2 cellular contexts compared by ENCODE assay signal in genomic region chr20:62048346-62048761, GRCh38.
TF ChIP-seq lines count a peak whose summit lies in the region.

No MANE protein-coding gene starts in this region.

TF ChIP-seq in HEK293, 187 proteins besides CTCF, POLR2A, EP300 and RAD21 (continues in another document):
- TF ChIP-seq ZNF362 (tag by site-specific recombination; IDR thresholded peaks at IDR 0.05) (no peak), PATZ1 (tag by site-specific recombination; IDR thresholded peaks at IDR 0.05) (no peak), ZNF488 (tag by site-specific recombination; IDR thresholded peaks at IDR 0.05) (no peak), BCL11B (tag by site-specific recombination; IDR thresholded peaks at IDR 0.05; ENCODE audit: low read depth) (no peak), KLF10 (tag by site-specific recombination; IDR thresholded peaks at IDR 0.05) (no peak), YY2 (tag by site-specific recombination; IDR thresholded peaks at IDR 0.05) (no peak), ZNF433 (tag by site-specific recombination; IDR thresholded peaks at IDR 0.05; ENCODE audit: low read depth) (no peak), ZNF132 (tag by site-specific recombination; IDR thresholded peaks at IDR 0.05; ENCODE audit: borderline replicate concordance) (no peak), BCL11A (tag by site-specific recombination; IDR thresholded peaks at IDR 0.05; ENCODE audit: low read depth) (no peak), ZNF23 (tag by site-specific recombination; IDR thresholded peaks at IDR 0.05; ENCODE audit: borderline replicate concordance) (no peak), ZNF830 (tag by site-specific recombination; IDR thresholded peaks at IDR 0.05; ENCODE audit: low read depth) (no peak), YY1 (tag by site-specific recombination; IDR thresholded peaks at IDR 0.05) (no peak), ZNF239 (tag by site-specific recombination; IDR thresholded peaks at IDR 0.05) (no peak), ZBTB26 (tag by site-specific recombination; optimal IDR thresholded peaks at IDR 0.05) (no peak), GLIS2 (tag by site-specific recombination; IDR thresholded peaks at IDR 0.05) (0 out of 2 replicates have a peak, but pooled peaks have one; percentile 10), ZNF155 (tag by site-specific recombination; IDR thresholded peaks at IDR 0.05) (no peak), PRDM4 (tag by site-specific recombination; IDR thresholded peaks at IDR 0.05) (no peak), ZNF701 (tag by site-specific recombination; IDR thresholded peaks at IDR 0.05) (no peak), ZIC2 (tag by site-specific recombination; IDR thresholded peaks at IDR 0.05) (peak; percentile 54; the same call in 1 of the 2 replicates), ZNF600 (tag by site-specific recombination; IDR thresholded peaks at IDR 0.05) (peak; percentile 70), ZNF214 (tag by site-specific recombination; IDR thresholded peaks at IDR 0.05; ENCODE audit: borderline replicate concordance) (no peak), ZNF37A (tag by site-specific recombination; IDR thresholded peaks at IDR 0.05) (no peak), ZNF621 (tag by site-specific recombination; IDR thresholded peaks at IDR 0.05) (no peak)

TF ChIP-seq in HepG2, 621 proteins besides CTCF, POLR2A, EP300 and RAD21 (continued from another document):
- TF ChIP-seq ZBTB40 (IDR thresholded peaks at IDR 0.05) (no peak), ZBTB40 (CRISPR knock-in tag; IDR thresholded peaks at IDR 0.05) (0 out of 2 replicates have a peak, but pooled peaks have one; percentile 18), GLMP (CRISPR knock-in tag; IDR thresholded peaks at IDR 0.05; ENCODE audit: borderline replicate concordance) (no peak), ZNF263 (CRISPR knock-in tag; IDR thresholded peaks at IDR 0.05) (peak; percentile 95), ZBTB7A (CRISPR knock-in tag; IDR thresholded peaks at IDR 0.05) (no peak), ZXDC (CRISPR knock-in tag; IDR thresholded peaks at IDR 0.05) (no peak)
